1 cellular context compared by ENCODE assay signal in genomic region chr17:5047446-5047845, GRCh38.
TF ChIP-seq lines count a peak whose summit lies in the region.

No MANE protein-coding gene starts in this region.

TF ChIP-seq in A549, 52 proteins besides CTCF, POLR2A, EP300 and RAD21:
- TF ChIP-seq MAFK (IDR thresholded peaks at IDR 0.05; ENCODE audit: partially characterized antibody), result no peak
- TF ChIP-seq HOXB5 (CRISPR knock-in tag; IDR thresholded peaks at IDR 0.05), result no peak
- no peak for TF ChIP-seq JUN (IDR thresholded peaks at IDR 0.05)
- no peak for TF ChIP-seq RCOR1 (IDR thresholded peaks at IDR 0.05; ENCODE audit: low read depth, low read length)
- no peak for TF ChIP-seq RARB (CRISPR knock-in tag; IDR thresholded peaks at IDR 0.05)
- no peak for TF ChIP-seq RNF2 (IDR thresholded peaks at IDR 0.05; ENCODE audit: borderline replicate concordance, low read depth)
- no peak for TF ChIP-seq CBX2 (IDR thresholded peaks at IDR 0.05; ENCODE audit: borderline replicate concordance, low read depth)
TF ChIP-seq in A549: peak in this region for 0.
